Comparison of ENCODE assay signal across 25 cellular contexts in genomic region chr2:8078760-8079159, GRCh38.
"Had no signal": no experiment of that assay in that cellular context is flagged by ENCODE, and none has a peak within 500 bp of the region (broad histone marks: within the 10 kb centered on the region; RNA-seq: fewer than 3 reads in every experiment).

No MANE protein-coding gene starts in this region.

- H3K27ac Mint-ChIP-seq: mesothelial cell of epicardium; naive B cell; nephron; stimulated activated memory B cell treated with anti-CD40 and anti-IgM and Interleukin-4, amounts not matched to agents 10 μg/mL and 1 μg/mL and 100 μg/mL, for 72 hours; type B pancreatic cell had no signal

- FAIRE-seq: pancreas, small intestine had no signal

- H3K27me3 ChIP-seq: pancreas, sigmoid colon, spleen, tibial nerve, uterus had no signal

- ATAC-seq: pancreas; right cardiac atrium; stimulated activated memory B cell treated with anti-CD40 and anti-IgM and Interleukin-4, amounts not matched to agents 10 μg/mL and 1 μg/mL and 100 μg/mL, for 72 hours; stimulated activated naive CD8-positive, alpha-beta T cell treated with anti-CD3 and anti-CD28 coated beads, Interleukin-15, amount 100 ng/mL, for 72 hours had no signal

- H3K27ac ChIP-seq: left ventricle myocardium inferior, pancreas, prostate gland, sigmoid colon, spleen, tibial nerve, uterus had no signal

- H3K9me3 ChIP-seq: pancreas, prostate gland, sigmoid colon, tibial nerve, uterus had no signal

- H3K36me3 Mint-ChIP-seq: stimulated activated memory B cell treated with anti-CD40 and anti-IgM and Interleukin-4, amounts not matched to agents 10 μg/mL and 1 μg/mL and 100 μg/mL, for 72 hours had no signal

- H3K4me1 Mint-ChIP-seq: mesothelial cell of epicardium; neural crest cell; stimulated activated memory B cell treated with anti-CD40 and anti-IgM and Interleukin-4, amounts not matched to agents 10 μg/mL and 1 μg/mL and 100 μg/mL, for 72 hours had no signal

- H3K4me1 ChIP-seq: left ventricle myocardium inferior, pancreas, prostate gland, sigmoid colon, tibial nerve, uterus had no signal

- H3K36me3 ChIP-seq: left ventricle myocardium inferior, pancreas, prostate gland, sigmoid colon, spleen, tibial nerve, uterus had no signal

- H3K4me3 Mint-ChIP-seq: mesothelial cell of epicardium; naive B cell; nephron; neural crest cell; stimulated activated memory B cell treated with anti-CD40 and anti-IgM and Interleukin-4, amounts not matched to agents 10 μg/mL and 1 μg/mL and 100 μg/mL, for 72 hours; stimulated activated naive CD8-positive, alpha-beta T cell treated with anti-CD3 and anti-CD28 coated beads, Interleukin-15, amount 100 ng/mL, for 72 hours; type B pancreatic cell had no signal

- DNase-seq: islet precursor cell; left ventricle myocardium inferior; mesendoderm; naive B cell; nucleus accumbens; pancreas; posterior cingulate gyrus; retina; right cardiac atrium; sigmoid colon; small intestine; spleen; stimulated activated CD4-positive, alpha-beta T cell treated with anti-CD3 and anti-CD28 coated beads, Interleukin-4, amount 100 ng/mL, for 24 hours; stimulated activated naive CD4-positive, alpha-beta T cell treated with Interleukin-2 at 50 U/mL for 16 hours; stimulated activated naive CD8-positive, alpha-beta T cell treated with anti-CD3 and anti-CD28 coated beads, Interleukin-15, amount 100 ng/mL, for 72 hours; substantia nigra; uterus had no signal

- H3K4me3 ChIP-seq: left ventricle myocardium inferior, lung, pancreas, prostate gland, sigmoid colon, spleen, tibial nerve, uterus had no signal

- H3K27me3 Mint-ChIP-seq: stimulated activated naive CD8-positive, alpha-beta T cell treated with anti-CD3 and anti-CD28 coated beads, Interleukin-15, amount 100 ng/mL, for 72 hours; type B pancreatic cell had no signal
